8 cellular contexts compared by ENCODE assay signal in genomic region chrX:49186125-49187027, GRCh38. TPM values are rescaled to one million over a fixed set of nuclear protein-coding genes. Genes with fewer than 3 reads are reported as not detected.
A peak's percentile ranks its signal among the peaks of the same experiment; 100 is the strongest.
DNase-seq lines count a peak whose midpoint lies in the region; ATAC-seq and TF ChIP-seq lines count a peak whose summit lies in the region.

TSS of gene PRICKLE3 (minus strand) at chrX:49186373. CDS start at chrX:49186297, 76 bp downstream.

- CTCF ChIA-PET in HEK293T (lab: Yijun Ruan, JAX), result no interaction called here

- peak within 1 kb of the TSS; percentile 77 for H3K27ac Mint-ChIP-seq in memory B cell

- WGBS in ectodermal cell, 2 experiments, result 3% methylated on average over 62 of the region's 62 CpGs

- ATAC-seq in memory B cell (ENCODE audit: low read depth) (peak; percentile 42), HG03025 (IDR thresholded peaks at IDR 0.05; ENCODE audit: low FRiP score, unreplicated experiment) (no peak)

- H3K9me3 ChIP-seq in ectodermal cell (ENCODE audit: control insufficient read depth, low read length), result no peaks in the 10 kb centered on the region

- H3K27ac ChIP-seq in ectodermal cell (ENCODE audit: insufficient read depth, low read depth, low read length, poor library complexity, severe bottlenecking), result peak within 1 kb of the TSS; percentile 36

- POLR2A ChIA-PET in HEK293T (lab: Yijun Ruan, JAX), result interaction anchor here (0.5 to 1.2 kb wide), 3 partner anchors 21 to 42 kb away, joined by 3 to 4 read pairs (median 3); no protein-coding TSS in a partner anchor

- H3K27me3 ChIP-seq in ectodermal cell (ENCODE audit: control insufficient read depth, insufficient read depth, low read length, poor library complexity, severe bottlenecking), result no peaks in the 10 kb centered on the region

- DNase-seq in DMS53 (lab: John Stamatoyannopoulos, UW), result peak; percentile 91
- peak; percentile 55 for DNase-seq in HEK293T (ENCODE audit: extremely low spot score)
- DNase-seq in NCI-H2196 treated with DMSO at 0.1 percent for 48 hours (lab: John Stamatoyannopoulos, UW; ENCODE audit: unreplicated experiment), result peak; percentile 14
- DNase-seq in activated CD4-positive, alpha-beta T cell treated with anti-CD3 and anti-CD28 coated beads, Interleukin-2, amount 50 U/mL, for 1 hour, result peak; percentile 71
- peak; percentile 64 to 65 for DNase-seq in memory B cell (ENCODE audit: low spot score in 2 of 2)
- peak; percentile 44 to 68 for DNase-seq in stimulated activated CD8-positive, alpha-beta memory T cell treated with anti-CD3 and anti-CD28 coated beads, Interleukin-7, amount 100 ng/mL, for 4 hours (ENCODE audit: low read depth in 2 of 2)

- no peaks in the 10 kb centered on the region for H3K36me3 ChIP-seq in ectodermal cell (ENCODE audit: control insufficient read depth, insufficient read depth, low read length)

- H3K36me3 Mint-ChIP-seq in memory B cell, result peaks cover 6% of the 10 kb centered on the region

- H3K4me3 ChIP-seq in ectodermal cell (ENCODE audit: insufficient read depth, low read depth, low read length), result peak within 1 kb of the TSS; percentile 45

- peak within 1 kb of the TSS; percentile 84 for H3K4me3 Mint-ChIP-seq in memory B cell

- H3K27me3 Mint-ChIP-seq in memory B cell, result no peaks in the 10 kb centered on the region

- H3K4me1 Mint-ChIP-seq in memory B cell, result peaks cover 30% of the 10 kb centered on the region

- no peaks in the 10 kb centered on the region for H3K9me3 Mint-ChIP-seq in memory B cell

- peaks cover 12% of the 10 kb centered on the region for H3K4me1 ChIP-seq in ectodermal cell (ENCODE audit: control insufficient read depth, insufficient read depth, low read length)

TF ChIP-seq in HEK293T, 16 proteins besides CTCF, POLR2A, EP300 and RAD21:
- TF ChIP-seq L3MBTL2 (conservative IDR thresholded peaks at IDR 0.05), result peak; percentile 78
- TF ChIP-seq ELF4 (IDR thresholded peaks at IDR 0.05), result no peak

RNA-seq across cellular contexts. Expression of gene PRICKLE3, which starts in this region (rescaled TPM):
- 7.9 TPM for polyA plus RNA-seq in ectodermal cell (2013, experiment 1 of 4)
- 7.3 TPM for polyA plus RNA-seq in ectodermal cell (2013, experiment 2 of 4)
- 7.7 TPM for polyA plus RNA-seq in ectodermal cell (2013, experiment 3 of 4)
- 8.5 TPM for polyA plus RNA-seq in ectodermal cell (2013, experiment 4 of 4)

Comparison
In these comparisons a context has a peak if more than half of its experiments do, and no peak if none do; other contexts are left out.
1. DNase-seq: peak in every context shown above with its lines; median percentile 91 in DMS53; 71 in activated CD4-positive, alpha-beta T cell treated with anti-CD3 and anti-CD28 coated beads, Interleukin-2, amount 50 U/mL, for 1 hour; 64 in memory B cell; 56 in stimulated activated CD8-positive, alpha-beta memory T cell treated with anti-CD3 and anti-CD28 coated beads, Interleukin-7, amount 100 ng/mL, for 4 hours; 55 in HEK293T; 14 in NCI-H2196 treated with DMSO at 0.1 percent for 48 hours.